In the genomic region with DNA sequence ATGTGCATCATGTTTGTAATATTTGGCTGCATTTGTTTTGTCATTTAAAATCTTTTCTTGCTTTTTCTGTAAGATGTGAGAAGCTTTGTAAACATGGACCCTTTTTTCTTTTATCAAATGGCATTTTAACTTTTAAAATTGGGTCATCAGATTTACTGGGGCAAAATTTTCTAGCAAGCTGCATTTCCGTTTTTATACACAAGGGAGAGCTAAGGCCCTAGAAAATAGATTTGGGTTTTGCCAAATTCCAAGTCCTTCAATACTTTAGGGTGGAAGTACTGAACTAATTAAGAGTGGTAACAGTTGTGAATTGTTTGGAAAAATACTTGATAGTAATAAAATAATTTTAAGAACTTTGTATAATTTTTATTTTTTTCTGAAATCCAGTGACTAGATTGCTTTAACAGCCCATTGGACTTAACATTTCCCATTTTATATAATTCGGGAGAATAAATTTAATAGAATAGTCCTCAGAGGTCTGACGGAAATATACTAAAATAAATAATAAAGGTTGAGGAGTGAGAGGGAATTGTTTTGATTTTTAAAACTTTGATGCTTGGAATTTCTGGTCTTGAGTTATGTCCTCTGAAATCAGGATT, we compare ENCODE assay signal across 9 cellular contexts.
DNase-seq lines count a peak whose midpoint lies in the region.
"Had no signal": no experiment of that assay in that cellular context is flagged by ENCODE, and none has a peak within 500 bp of the region (broad histone marks: within the 10 kb centered on the region; RNA-seq: fewer than 3 reads in every experiment).

No MANE protein-coding gene starts in this region.

- no peaks in the 10 kb centered on the region for H3K27me3 Mint-ChIP-seq in activated naive CD4-positive, alpha-beta T cell treated with anti-CD3 and anti-CD28 coated beads for 36 hours (ENCODE audit: low read depth)
- H3K27me3 Mint-ChIP-seq: CD4-positive, alpha-beta memory T cell had no signal

- H3K4me1 Mint-ChIP-seq in activated naive CD4-positive, alpha-beta T cell treated with anti-CD3 and anti-CD28 coated beads for 36 hours (ENCODE audit: low read depth): peaks cover 10% of the 10 kb centered on the region

- H3K9me3 Mint-ChIP-seq in activated naive CD4-positive, alpha-beta T cell treated with anti-CD3 and anti-CD28 coated beads for 36 hours: no peaks in the 10 kb centered on the region

- H3K36me3 Mint-ChIP-seq in activated naive CD4-positive, alpha-beta T cell treated with anti-CD3 and anti-CD28 coated beads for 36 hours (ENCODE audit: low read depth): peaks cover 26% of the 10 kb centered on the region

- peak; percentile 28 for DNase-seq in DMS79 treated with DMSO at 0.1 percent for 48 hours (lab: John Stamatoyannopoulos, UW)
- DNase-seq in DMS79 (lab: John Stamatoyannopoulos, UW): no peak
- peak; percentile 40 for DNase-seq in NCI-H2171 (lab: John Stamatoyannopoulos, UW)
- peak; percentile 52 for DNase-seq in cerebellar cortex (ENCODE audit: low spot score)
- peak; percentile 32 for DNase-seq in midbrain (lab: John Stamatoyannopoulos, UW)
- DNase-seq in epidermal melanocyte (ENCODE audit: insufficient read length, low spot score): no peak
- no peak for DNase-seq in activated naive CD4-positive, alpha-beta T cell treated with anti-CD3 and anti-CD28 coated beads for 36 hours
- no peak for DNase-seq in COLO829 (ENCODE audit: low spot score)

- CTCF ChIA-PET in activated naive CD4-positive, alpha-beta T cell treated with anti-CD3 and anti-CD28 coated beads for 36 hours (lab: Charles Lee): interaction anchor here (0.6 to 5.1 kb wide), 9 partner anchors 10 to 651 kb away, joined by 3 to 30 read pairs (median 4); no protein-coding TSS in a partner anchor

- no peak overlapping the region for H3K4me3 Mint-ChIP-seq in activated naive CD4-positive, alpha-beta T cell treated with anti-CD3 and anti-CD28 coated beads for 36 hours

- no peak overlapping the region for H3K27ac Mint-ChIP-seq in activated naive CD4-positive, alpha-beta T cell treated with anti-CD3 and anti-CD28 coated beads for 36 hours

- intact Hi-C loops in activated naive CD4-positive, alpha-beta T cell treated with anti-CD3 and anti-CD28 coated beads for 36 hours (cut with micrococcal nuclease): loop anchor here (1.0 to 5.0 kb wide), 2 partner anchors 47 to 595 kb away; no protein-coding TSS in a partner anchor

Comparison
In these comparisons a context has a peak if more than half of its experiments do, and no peak if none do; other contexts are left out.
1. DNase-seq: peak in DMS79 treated with DMSO at 0.1 percent for 48 hours (single experiment), NCI-H2171 (single experiment), cerebellar cortex (single experiment) and midbrain (single experiment); none in DMS79 (single experiment), epidermal melanocyte (single experiment), activated naive CD4-positive, alpha-beta T cell treated with anti-CD3 and anti-CD28 coated beads for 36 hours (single experiment) and COLO829 (single experiment).